Comparison of ENCODE assay signal across 8 cellular contexts in the genomic region with DNA sequence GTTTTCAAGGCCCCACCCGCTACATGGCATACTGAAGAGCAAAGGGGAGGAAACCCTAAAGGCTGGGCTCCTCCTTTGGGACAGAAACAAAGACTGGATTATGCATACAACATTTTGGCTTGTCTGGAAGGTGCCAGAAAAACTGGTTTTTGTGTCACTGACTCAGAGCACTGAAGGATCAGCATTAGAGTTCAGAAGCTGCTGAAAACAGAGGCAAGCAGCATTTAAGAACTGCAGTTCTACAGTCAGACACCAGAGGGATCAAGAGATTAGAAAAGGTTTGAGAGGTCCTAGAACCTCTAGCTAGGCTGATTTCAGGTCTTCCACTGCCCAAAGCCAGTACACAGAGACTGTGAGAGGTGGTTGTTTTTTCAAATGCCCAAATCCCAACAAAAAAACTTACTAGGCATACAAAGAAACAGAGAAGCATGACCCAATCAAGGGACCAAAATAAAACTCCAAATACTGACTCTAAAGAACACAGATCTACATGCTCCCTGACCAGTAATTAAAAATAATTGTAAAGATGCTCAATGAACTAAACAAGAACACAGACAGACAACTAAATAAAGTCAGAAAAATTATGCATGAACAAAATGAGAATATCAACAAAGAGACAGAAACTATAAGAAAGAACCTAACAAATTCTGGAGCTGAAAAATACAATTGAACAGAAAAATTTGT.
DNase-seq lines count a peak whose midpoint lies in the region; ATAC-seq, FAIRE-seq and TF ChIP-seq lines count a peak whose summit lies in the region.

No MANE protein-coding gene starts in this region.

- POLR2A ChIA-PET in MCF 10A (lab: Yijun Ruan, JAX) (interaction anchor here (0.7 to 2.1 kb wide), 19 partner anchors 8 to 266 kb away, joined by 3 to 16 read pairs (median 5); partner anchors contain the start of genes IGF2BP2 and SENP2), HepG2 (lab: Yijun Ruan, JAX) (interaction anchor here (1.0 kb wide), 1 partner anchor 119 kb away, joined by 3 read pairs; no protein-coding TSS in a partner anchor)

- TF ChIP-seq CTCF in MCF 10A (IDR thresholded peaks at IDR 0.05; ENCODE audit: unreplicated experiment) (peak; percentile 70), HepG2 (CRISPR knock-in tag; IDR thresholded peaks at IDR 0.05) (peak; percentile 67)

- peaks cover 27 to 83% of the 10 kb centered on the region in 2 experiments for H3K36me3 ChIP-seq in HepG2 (replicated peaks in 1 of 2; ENCODE audit: control insufficient read depth in 1 of 2, insufficient read depth in 2 of 2, low read length in 2 of 2)

- TF ChIP-seq RAD21 in HepG2 (CRISPR knock-in tag; IDR thresholded peaks at IDR 0.05), result peak; percentile 64

- peak overlapping the region; percentile 63 for H3K27ac Mint-ChIP-seq in MCF 10A (ENCODE audit: low read depth, unreplicated experiment)

- H3K4me1 Mint-ChIP-seq in MCF 10A (ENCODE audit: insufficient read depth, unreplicated experiment), result peaks cover 8% of the 10 kb centered on the region

- H3K9me3 ChIP-seq in HepG2 (ENCODE audit: low read length), result no peaks in the 10 kb centered on the region

- no peaks in the 10 kb centered on the region for H3K27me3 Mint-ChIP-seq in MCF 10A (ENCODE audit: insufficient read depth, unreplicated experiment)

- H3K79me2 ChIP-seq in HepG2 (ENCODE audit: insufficient read depth, low read length), result peaks cover 6% of the 10 kb centered on the region

- H3K4me3 Mint-ChIP-seq in MCF 10A (ENCODE audit: unreplicated experiment), result no peak overlapping the region

- no peak overlapping the region for H3K4me3 ChIP-seq in HepG2 (replicated peaks in 1 of 3; ENCODE audit: insufficient read depth in 1 of 3, low read depth in 2 of 3, low read length in 3 of 3)

- peaks cover 9% of the 10 kb centered on the region; the same call in 1 of the 2 replicates for H4K20me1 ChIP-seq in HepG2 (ENCODE audit: insufficient read depth, low read length)

- no peak overlapping the region for H3K4me2 ChIP-seq in HepG2 (ENCODE audit: low read depth, low read length)

- H3K9me3 Mint-ChIP-seq in MCF 10A (ENCODE audit: unreplicated experiment), result no peaks in the 10 kb centered on the region

- H2AFZ ChIP-seq in HepG2 (ENCODE audit: low read length), result no peak overlapping the region

- BruUV-seq in MCF 10A (replicated peaks; lab: Mats Ljungman, UMichigan) (no TSS peak), HepG2 (replicated peaks; lab: Mats Ljungman, UMichigan) (no TSS peak)

- DNase-seq in COLO668 (lab: John Stamatoyannopoulos, UW; ENCODE audit: unreplicated experiment) (peak; percentile 4), NCI-H510A treated with DMSO at 0.1 percent for 48 hours (lab: John Stamatoyannopoulos, UW) (peak; percentile 59), MCF 10A (ENCODE audit: unreplicated experiment) (peak; percentile 79), HepG2 (ENCODE audit: low spot score) (peak; percentile 56)

- FAIRE-seq in HepG2 (lab: Jason Lieb, UNC), result peak; percentile 65

- H3K27ac ChIP-seq in HepG2 (ENCODE audit: extremely low read length, insufficient read depth, low read length), result no peak overlapping the region

- peaks cover 82% of the 10 kb centered on the region for H3K36me3 Mint-ChIP-seq in MCF 10A (ENCODE audit: insufficient read depth, unreplicated experiment)

- 100% methylated on average over 1 of the region's 1 CpG for WGBS in HepG2 (ENCODE audit: low lambda C conversion rate)

- CTCF ChIA-PET in MCF 10A (lab: Yijun Ruan, JAX), result interaction anchor here (0.6 to 9.7 kb wide), 30 partner anchors 12 to 863 kb away, joined by 3 to 94 read pairs (median 4); no protein-coding TSS in a partner anchor
- CTCF ChIA-PET in HepG2 (lab: Yijun Ruan, JAX; ENCODE audit: low intra/inter-chr PET ratio, low total read pairs), result interaction anchor here (1.9 kb wide), 1 partner anchor 91 kb away, joined by 11 read pairs; no protein-coding TSS in a partner anchor

- intact Hi-C loops in MCF 10A (cut with micrococcal nuclease) (loop anchor here (1.0 to 2.0 kb wide), 4 partner anchors 52 to 230 kb away; no protein-coding TSS in a partner anchor), HepG2 (cut with micrococcal nuclease; ENCODE audit: unreplicated experiment) (loop anchor here (1.0 kb wide), 1 partner anchor 91 kb away; no protein-coding TSS in a partner anchor)

- TF ChIP-seq POLR2A in HepG2 (IDR thresholded peaks at IDR 0.05; ENCODE audit: insufficient read depth in 1 of 2, low read depth in 2 of 2, low read length in 2 of 2), result no peak

- no peaks in the 10 kb centered on the region for H3K4me1 ChIP-seq in HepG2 (ENCODE audit: insufficient read depth, low read length)

- no peak for TF ChIP-seq EP300 in HepG2 (IDR thresholded peaks at IDR 0.05; ENCODE audit: low read depth in 2 of 2, low read length in 2 of 2)
- TF ChIP-seq EP300 in HepG2 (CRISPR knock-in tag; IDR thresholded peaks at IDR 0.05; ENCODE audit: borderline replicate concordance), result no peak

- ATAC-seq in GM21576 (IDR thresholded peaks at IDR 0.05; ENCODE audit: unreplicated experiment), result peak; percentile 58
- peak; percentile 91 for ATAC-seq in HepG2
- no peak for ATAC-seq in HG03280 (IDR thresholded peaks at IDR 0.05; ENCODE audit: unreplicated experiment)
- no peak for ATAC-seq in HG02588 (IDR thresholded peaks at IDR 0.05; ENCODE audit: unreplicated experiment)
- ATAC-seq in GM21723 (IDR thresholded peaks at IDR 0.05; ENCODE audit: unreplicated experiment), result no peak

- no peaks in the 10 kb centered on the region for H3K27me3 ChIP-seq in HepG2 (ENCODE audit: control insufficient read depth in 1 of 2, insufficient read depth in 2 of 2, low read length in 2 of 2)

- H3K9ac ChIP-seq in HepG2 (ENCODE audit: insufficient read depth, low read depth, low read length), result no peak overlapping the region

- in situ Hi-C loops in HepG2 (cut with HindIII; ENCODE audit: extremely low pct_ligation_motif_present, low pct_unique_long_range_greater_than_20kb), result loop anchor here (5.0 kb wide), 1 partner anchor 90 kb away; no protein-coding TSS in a partner anchor

TF ChIP-seq in HepG2, 621 proteins besides CTCF, POLR2A, EP300 and RAD21 (continues in another document):
- no peak for TF ChIP-seq ZSCAN31 (CRISPR knock-in tag; IDR thresholded peaks at IDR 0.05; ENCODE audit: low read depth)
- TF ChIP-seq FOXA3 (CRISPR knock-in tag; IDR thresholded peaks at IDR 0.05), result 0 out of 2 replicates have a peak, but pooled peaks have one; percentile 18
- TF ChIP-seq XRCC5 (optimal IDR thresholded peaks at IDR 0.05; ENCODE audit: low read length), result no peak
- TF ChIP-seq ZNF792 (CRISPR knock-in tag; IDR thresholded peaks at IDR 0.05), result no peak
- no peak for TF ChIP-seq ZNF615 (CRISPR knock-in tag; IDR thresholded peaks at IDR 0.05; ENCODE audit: borderline replicate concordance)
- TF ChIP-seq, protein P1, sequence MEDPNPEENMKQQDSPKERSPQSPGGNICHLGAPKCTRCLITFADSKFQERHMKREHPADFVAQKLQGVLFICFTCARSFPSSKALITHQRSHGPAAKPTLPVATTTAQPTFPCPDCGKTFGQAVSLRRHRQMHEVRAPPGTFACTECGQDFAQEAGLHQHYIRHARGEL (CRISPR knock-in tag; IDR thresholded peaks at IDR 0.05), result peak; percentile 71; the same call in 1 of the 2 replicates
- no peak for TF ChIP-seq TOPORS (CRISPR knock-in tag; IDR thresholded peaks at IDR 0.05)
- TF ChIP-seq ZNF496 (CRISPR knock-in tag; IDR thresholded peaks at IDR 0.05; ENCODE audit: insufficient replicate concordance), result no peak
- TF ChIP-seq ZNF331 (CRISPR knock-in tag; IDR thresholded peaks at IDR 0.05), result peak; percentile 27; the same call in 1 of the 2 replicates
- no peak for TF ChIP-seq RORA (CRISPR knock-in tag; IDR thresholded peaks at IDR 0.05)
- TF ChIP-seq, protein P2, sequence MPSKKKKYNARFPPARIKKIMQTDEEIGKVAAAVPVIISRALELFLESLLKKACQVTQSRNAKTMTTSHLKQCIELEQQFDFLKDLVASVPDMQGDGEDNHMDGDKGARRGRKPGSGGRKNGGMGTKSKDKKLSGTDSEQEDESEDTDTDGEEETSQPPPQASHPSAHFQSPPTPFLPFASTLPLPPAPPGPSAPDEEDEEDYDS (CRISPR knock-in tag; IDR thresholded peaks at IDR 0.05), result no peak
- TF ChIP-seq PAXIP1 (CRISPR knock-in tag; conservative IDR thresholded peaks at IDR 0.05), result no peak
- TF ChIP-seq IRF2 (CRISPR knock-in tag; IDR thresholded peaks at IDR 0.05), result no peak
- peak; percentile 83 for TF ChIP-seq STAG1 (CRISPR knock-in tag; IDR thresholded peaks at IDR 0.05)
- no peak for TF ChIP-seq ZBTB1 (CRISPR knock-in tag; IDR thresholded peaks at IDR 0.05; ENCODE audit: borderline replicate concordance)
- TF ChIP-seq PHF21A (CRISPR knock-in tag; IDR thresholded peaks at IDR 0.05), result no peak

Comparison
In these comparisons a context has a peak if more than half of its experiments do, and no peak if none do; other contexts are left out.
1. DNase-seq: peak in every context shown above with its lines; median percentile 79 in MCF 10A; 59 in NCI-H510A treated with DMSO at 0.1 percent for 48 hours; 56 in HepG2; 4 in COLO668.
2. ATAC-seq: peak in GM21576 (single experiment) and HepG2 (single experiment); none in HG03280 (single experiment), HG02588 (single experiment) and GM21723 (single experiment).